8 cellular contexts compared by ENCODE assay signal in the genomic region with DNA sequence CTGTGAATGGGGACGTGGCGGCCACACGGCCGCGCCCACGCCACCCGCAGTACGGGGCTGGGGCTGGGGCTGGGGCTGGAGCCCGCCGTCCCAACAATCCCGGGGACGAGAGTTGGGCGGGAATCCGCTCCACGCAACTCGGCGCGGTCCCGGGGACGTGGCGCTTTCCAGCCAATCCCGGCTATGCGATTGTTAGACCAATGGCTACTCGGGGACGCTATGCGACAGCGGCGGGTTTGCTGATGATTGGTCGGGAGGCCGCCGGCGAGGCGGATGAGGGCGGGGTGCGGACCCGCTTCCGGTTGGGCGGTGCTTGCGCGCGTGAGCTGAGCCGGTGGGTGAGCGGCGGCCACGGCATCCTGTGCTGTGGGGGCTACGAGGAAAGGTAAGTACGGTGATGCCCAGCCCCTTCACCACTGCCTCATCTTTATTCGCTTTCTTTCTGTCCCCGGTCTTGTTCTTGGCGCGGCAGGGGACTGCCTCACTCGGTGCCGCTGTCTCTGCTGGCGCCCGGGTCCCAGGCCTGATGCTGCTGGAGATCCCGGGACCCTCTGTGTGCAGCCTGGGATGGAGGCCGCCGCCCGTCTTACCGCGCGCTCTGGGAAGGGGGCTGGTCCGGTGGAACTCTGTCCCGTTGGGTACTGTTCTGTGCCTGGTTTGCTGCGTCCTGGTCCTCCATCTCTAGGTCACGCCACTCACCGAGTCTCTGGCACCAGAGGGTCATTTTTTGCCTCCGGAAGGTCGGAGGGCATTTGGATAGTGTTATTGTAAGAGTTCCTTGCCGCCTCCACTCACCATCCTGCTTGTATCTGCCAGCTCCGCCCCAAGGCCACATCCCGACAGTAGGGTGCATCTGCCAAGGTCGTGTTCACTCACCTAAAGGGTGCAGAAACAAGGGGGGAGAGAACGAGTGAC. TPM values are rescaled to one million over a fixed set of nuclear protein-coding genes. Genes with fewer than 3 reads are reported as not detected.
DNase-seq lines count a peak whose midpoint lies in the region; ATAC-seq, FAIRE-seq and TF ChIP-seq lines count a peak whose summit lies in the region.

A gene (plus strand): TSS at position 312 of the 915 bp plus-strand sequence. CDS start 9,225 bp downstream, outside the sequence.

- H3K4me1 Mint-ChIP-seq in chondrocyte (ENCODE audit: low read depth): peaks cover 48% of the 10 kb centered on the region

- FAIRE-seq in kidney (lab: Jason Lieb, UNC): peak; percentile 72

- intact Hi-C loops in kidney (cut with DNase I): no loop called here

- peak within 1 kb of the TSS; percentile 99 for H3K27ac Mint-ChIP-seq in chondrocyte (ENCODE audit: unreplicated experiment)

- peak; percentile 98 for DNase-seq in AG20443 (ENCODE audit: low spot score)
- DNase-seq in NCI-H510A (lab: John Stamatoyannopoulos, UW): peak; percentile 83
- peak; percentile 87 to 91 for DNase-seq in activated CD4-positive, alpha-beta T cell treated with anti-CD3 and anti-CD28 coated beads for 24 hours (ENCODE audit: low read depth in 2 of 2)
- DNase-seq in chondrocyte (ENCODE audit: low spot score): peak; percentile 99
- peak; percentile 99 for DNase-seq in kidney
- DNase-seq in stimulated activated CD4-positive, alpha-beta T cell treated with anti-CD3 and anti-CD28 coated beads, Interleukin-15, amount 100 ng/mL, for 24 hours: peak; percentile 97

- H3K36me3 Mint-ChIP-seq in chondrocyte (ENCODE audit: low read depth): no peaks in the 10 kb centered on the region

- H3K4me3 ChIP-seq in kidney (ENCODE audit: low read length in 2 of 2): peak within 1 kb of the TSS; percentile 98

- H3K36me3 ChIP-seq in kidney (ENCODE audit: control insufficient read depth in 1 of 2, insufficient read depth in 2 of 2, low read length in 2 of 2): no peaks in the 10 kb centered on the region

- H3K27ac ChIP-seq in kidney (ENCODE audit: low read depth in 2 of 2, low read length in 2 of 2): peak within 1 kb of the TSS; percentile 89 to 95

- H3K9me3 ChIP-seq in kidney (ENCODE audit: control insufficient read depth in 1 of 2, low read length in 2 of 2): no peaks in the 10 kb centered on the region

- peaks cover 10 to 17% of the 10 kb centered on the region in 2 donors for H3K4me1 ChIP-seq in kidney (ENCODE audit: control insufficient read depth in 1 of 2, insufficient read depth in 1 of 2, low read depth in 1 of 2, low read length in 2 of 2)

- peak within 1 kb of the TSS; percentile 92 to 100 for H3K9ac ChIP-seq in kidney (ENCODE audit: low read length in 2 of 2)

- H3K4me3 Mint-ChIP-seq in chondrocyte (ENCODE audit: unreplicated experiment): peak within 1 kb of the TSS; percentile 90

- H3K9me3 Mint-ChIP-seq in chondrocyte (ENCODE audit: low read depth): no peaks in the 10 kb centered on the region

- peak; percentile 90 for TF ChIP-seq POLR2A in GM19099 (IDR thresholded peaks at IDR 0.05; ENCODE audit: extremely low read depth, insufficient read length, low read depth)

- no peaks in the 10 kb centered on the region for H3K27me3 Mint-ChIP-seq in chondrocyte (ENCODE audit: low read depth)

- ATAC-seq in HG03432 (IDR thresholded peaks at IDR 0.05; ENCODE audit: unreplicated experiment): peak; percentile 100

- TF ChIP-seq CTCF in chondrocyte (IDR thresholded peaks at IDR 0.05) (no peak), kidney (IDR thresholded peaks at IDR 0.05; ENCODE audit: borderline replicate concordance, extremely low read depth, insufficient read depth) (no peak)

RNA-seq across cellular contexts. Expression of the gene that starts here (rescaled TPM):
- total RNA-seq in chondrocyte (731 to 820 TPM (median 734 TPM) in 3 replicates), kidney (75.1 TPM)
- polyA plus RNA-seq in kidney (ENCODE audit: insufficient read depth, low read depth, low replicate concordance): 32.9 TPM

Comparison
In these comparisons a context has a peak if more than half of its experiments do, and no peak if none do; other contexts are left out.
1. Peak in every context shown above with its lines: DNase-seq, ATAC-seq, H3K4me3 ChIP-seq and H3K27ac ChIP-seq.